Comparison of ENCODE assay signal across 1 cellular context in the genomic region with DNA sequence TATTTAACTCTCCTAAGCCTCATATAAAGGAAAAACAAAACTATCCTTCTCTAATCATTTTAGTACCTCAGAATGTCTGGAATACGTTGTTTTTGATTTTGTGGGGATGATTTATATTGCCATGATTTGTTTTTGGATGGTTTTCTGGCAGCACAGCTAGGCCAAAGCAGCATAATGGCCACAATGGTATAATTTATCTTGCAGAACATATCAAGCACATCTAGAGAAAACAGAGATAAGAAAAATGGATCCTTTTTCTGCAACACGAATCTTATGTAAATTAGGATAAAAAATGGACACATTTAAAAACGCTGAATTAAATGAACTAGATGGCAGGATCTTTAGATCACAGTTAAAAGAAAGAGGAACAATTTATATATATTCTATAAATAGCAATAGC.
TF ChIP-seq lines count a peak whose summit lies in the region.

No MANE protein-coding gene starts in this region.

TF ChIP-seq in SK-N-SH treated with all-trans-retinoic acid at 6 μM for 48 hours, 23 proteins besides CTCF, POLR2A, EP300 and RAD21 (continued from another document):
- TF ChIP-seq TCF4 (CRISPR knock-in tag; IDR thresholded peaks at IDR 0.05; ENCODE audit: borderline replicate concordance) (peak; percentile 51; the same call in 1 of the 2 replicates), OSR1 (CRISPR knock-in tag; IDR thresholded peaks at IDR 0.05) (no peak), SNAI2 (CRISPR knock-in tag; IDR thresholded peaks at IDR 0.05) (0 out of 2 replicates have a peak, but pooled peaks have one; percentile 36), ISL1 (CRISPR knock-in tag; IDR thresholded peaks at IDR 0.05) (peak; percentile 95), TOX (CRISPR knock-in tag; IDR thresholded peaks at IDR 0.05; ENCODE audit: borderline replicate concordance) (no peak), GLIS3 (CRISPR knock-in tag; IDR thresholded peaks at IDR 0.05) (no peak)
- TF ChIP-seq, protein P1, sequence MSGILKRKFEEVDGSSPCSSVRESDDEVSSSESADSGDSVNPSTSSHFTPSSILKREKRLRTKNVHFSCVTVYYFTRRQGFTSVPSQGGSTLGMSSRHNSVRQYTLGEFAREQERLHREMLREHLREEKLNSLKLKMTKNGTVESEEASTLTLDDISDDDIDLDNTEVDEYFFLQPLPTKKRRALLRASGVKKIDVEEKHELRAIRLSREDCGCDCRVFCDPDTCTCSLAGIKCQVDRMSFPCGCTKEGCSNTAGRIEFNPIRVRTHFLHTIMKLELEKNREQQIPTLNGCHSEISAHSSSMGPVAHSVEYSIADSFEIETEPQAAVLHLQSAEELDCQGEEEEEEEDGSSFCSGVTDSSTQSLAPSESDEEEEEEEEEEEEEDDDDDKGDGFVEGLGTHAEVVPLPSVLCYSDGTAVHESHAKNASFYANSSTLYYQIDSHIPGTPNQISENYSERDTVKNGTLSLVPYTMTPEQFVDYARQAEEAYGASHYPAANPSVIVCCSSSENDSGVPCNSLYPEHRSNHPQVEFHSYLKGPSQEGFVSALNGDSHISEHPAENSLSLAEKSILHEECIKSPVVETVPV (CRISPR knock-in tag; IDR thresholded peaks at IDR 0.05): no peak
TF ChIP-seq in SK-N-SH treated with all-trans-retinoic acid at 6 μM for 48 hours: peak in this region for 4.
